In the genomic region with DNA sequence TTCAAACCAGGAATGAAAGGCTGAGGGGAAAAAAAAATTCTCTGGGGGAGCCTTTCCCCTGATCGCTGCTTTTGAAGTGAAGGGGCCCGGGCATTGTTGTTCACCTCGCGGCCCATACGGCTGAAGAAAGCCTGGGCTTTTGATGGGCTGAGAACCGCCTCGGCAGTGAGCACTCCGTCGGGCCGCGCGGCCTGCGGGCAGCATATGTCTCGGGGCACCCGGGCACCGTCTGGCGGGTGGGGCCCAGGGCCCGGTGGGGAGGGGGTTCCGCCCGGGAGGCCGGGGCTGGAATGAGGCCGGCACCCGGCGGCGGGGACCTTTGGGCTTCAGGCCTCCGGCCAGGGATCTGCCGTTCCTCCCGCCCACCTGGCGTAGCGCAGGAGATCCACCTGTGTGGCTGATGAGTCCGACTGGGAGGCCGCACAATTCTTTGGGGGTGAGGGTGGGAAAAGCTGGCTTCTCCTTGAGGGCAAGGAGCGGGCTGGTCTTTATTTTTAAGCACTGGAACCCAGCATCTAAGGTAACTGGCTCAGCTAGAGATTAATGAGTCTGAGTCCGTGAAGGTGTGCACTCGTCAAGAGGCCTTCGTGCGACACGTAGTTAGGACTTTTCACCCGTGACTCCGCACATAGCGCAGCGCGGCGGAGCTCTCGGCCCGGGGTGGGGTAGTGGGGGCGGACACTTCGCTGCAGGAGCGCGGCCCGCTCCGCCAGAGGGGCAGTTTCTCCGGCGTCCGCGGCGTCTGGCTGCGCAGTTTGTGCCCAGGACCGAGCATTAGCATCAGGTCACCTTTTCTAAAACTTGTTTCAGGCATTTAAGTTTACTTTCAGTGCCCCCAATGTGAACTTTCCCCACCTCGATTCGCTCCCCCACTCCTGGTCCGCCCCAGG, we compare ENCODE assay signal across 14 cellular contexts. TPM values are rescaled to one million over a fixed set of nuclear protein-coding genes. Genes with fewer than 3 reads are reported as not detected.
A peak's percentile ranks its signal among the peaks of the same experiment; 100 is the strongest.
DNase-seq lines count a peak whose midpoint lies in the region; ATAC-seq, FAIRE-seq and TF ChIP-seq lines count a peak whose summit lies in the region.
"Had no signal": no experiment of that assay in that cellular context is flagged by ENCODE, and none has a peak within 500 bp of the region (broad histone marks: within the 10 kb centered on the region; RNA-seq: fewer than 3 reads in every experiment).

No MANE protein-coding gene starts in this region.

- peaks cover 32% of the 10 kb centered on the region for H3K4me1 ChIP-seq in Caco-2
- peaks cover 41% of the 10 kb centered on the region for H3K4me1 ChIP-seq in HUES6 (ENCODE audit: control insufficient read depth, insufficient read depth, low read length)
- H3K4me1 ChIP-seq in endothelial cell of umbilical vein (ENCODE audit: control insufficient read depth, extremely low read depth, insufficient read depth, low read length): peaks cover 14% of the 10 kb centered on the region
- H3K4me1 ChIP-seq in mucosa of stomach (ENCODE audit: control insufficient read depth, insufficient read depth, low read length): peaks cover 15% of the 10 kb centered on the region
- no peaks in the 10 kb centered on the region for H3K4me1 ChIP-seq in SJCRH30
- peaks cover 0 to 8% of the 10 kb centered on the region in 2 donors for H3K4me1 ChIP-seq in ascending aorta
- H3K4me1 ChIP-seq: BLaER1 treated with 17β-estradiol and CSF1 and Interleukin-3, amounts not matched to agents 10 nM and 100 nM had no signal

- POLR2A ChIA-PET in Caco-2 (lab: Charles Lee) (interaction anchor here (0.6 to 1.2 kb wide), 7 partner anchors 9 to 335 kb away, joined by 3 to 5 read pairs (median 3); a partner anchor contains a TSS), endothelial cell of umbilical vein (lab: Charles Lee) (no interaction called here)

- dilution Hi-C loops in endothelial cell of umbilical vein (cut with MboI; ENCODE audit: extremely low pct_ligation_motif_present, low sequenced_read_pairs): no loop called here

- BruUV-seq in Caco-2 (replicated peaks; lab: Mats Ljungman, UMichigan): no TSS peak
- BruUV-seq in endothelial cell of umbilical vein (replicated peaks; lab: Mats Ljungman, UMichigan): no TSS peak

- no peak for TF ChIP-seq CTCF in Caco-2 (IDR thresholded peaks at IDR 0.05; ENCODE audit: insufficient read depth in 1 of 2, low read depth in 1 of 2, low read length in 1 of 2, severe bottlenecking in 1 of 2, unreplicated experiment in 1 of 2)
- TF ChIP-seq CTCF in endothelial cell of umbilical vein (IDR thresholded peaks at IDR 0.05; ENCODE audit: extremely low read depth in 1 of 2, insufficient read depth in 1 of 2, low read depth in 1 of 2, low read length in 2 of 2): no peak
- TF ChIP-seq CTCF in ascending aorta (IDR thresholded peaks at IDR 0.05): no peak

- TF ChIP-seq POLR2A in endothelial cell of umbilical vein (IDR thresholded peaks at IDR 0.05; ENCODE audit: low read depth, low read length): no peak

- H3K9me3 Mint-ChIP-seq in Caco-2 (ENCODE audit: unreplicated experiment): no peaks in the 10 kb centered on the region

- FAIRE-seq in endothelial cell of umbilical vein (lab: Jason Lieb, UNC): no peak
- no peak for FAIRE-seq in GM19239 (lab: Jason Lieb, UNC)

- no peaks in the 10 kb centered on the region for H3K9me1 ChIP-seq in endothelial cell of umbilical vein (replicated peaks; ENCODE audit: control insufficient read depth, extremely low read depth, insufficient read depth, low read length)

- CTCF ChIA-PET in Caco-2 (lab: Charles Lee): interaction anchor here (0.6 to 1.3 kb wide), 4 partner anchors 12 to 354 kb away, joined by 3 to 5 read pairs (median 4); no protein-coding TSS in a partner anchor
- CTCF ChIA-PET in endothelial cell of umbilical vein (lab: Charles Lee): interaction anchor here (0.5 to 1.3 kb wide), 5 partner anchors 9 to 1356 kb away, joined by 3 to 9 read pairs (median 3); a partner anchor contains a TSS

- no peak overlapping the region for H2AFZ ChIP-seq in endothelial cell of umbilical vein (ENCODE audit: low read depth, low read length)

- H3K4me1 Mint-ChIP-seq in Caco-2 (ENCODE audit: low read depth, unreplicated experiment): peaks cover 23% of the 10 kb centered on the region
- H3K4me1 Mint-ChIP-seq: activated naive CD4-positive, alpha-beta T cell treated with anti-CD3 and anti-CD28 coated beads, Interleukin-2, amount 10 ng/mL, durations not matched to agents 7 days and 5 days had no signal

- peak overlapping the region; percentile 78 for H3K4me3 Mint-ChIP-seq in Caco-2 (ENCODE audit: unreplicated experiment)
- H3K4me3 Mint-ChIP-seq: activated naive CD4-positive, alpha-beta T cell treated with anti-CD3 and anti-CD28 coated beads, Interleukin-2, amount 10 ng/mL, durations not matched to agents 7 days and 5 days had no signal

- 0 out of 2 replicates have a peak, but pooled peaks cover 2% of the 10 kb centered on the region for H3K36me3 ChIP-seq in Caco-2 (ENCODE audit: control insufficient read depth, insufficient read depth, low read length)
- no peaks in the 10 kb centered on the region for H3K36me3 ChIP-seq in HUES6 (ENCODE audit: control insufficient read depth, insufficient read depth, low read length)
- H3K36me3 ChIP-seq in endothelial cell of umbilical vein (ENCODE audit: control insufficient read depth in 2 of 2, extremely low read depth in 1 of 2, insufficient read depth in 2 of 2, low read length in 2 of 2): no peaks in the 10 kb centered on the region
- no peaks in the 10 kb centered on the region for H3K36me3 ChIP-seq in mucosa of stomach (ENCODE audit: control insufficient read depth, insufficient read depth, low read length)
- H3K36me3 ChIP-seq in SJCRH30: no peaks in the 10 kb centered on the region
- H3K36me3 ChIP-seq in ascending aorta: no peaks in the 10 kb centered on the region
- H3K36me3 ChIP-seq: BLaER1 treated with 17β-estradiol and CSF1 and Interleukin-3, amounts not matched to agents 10 nM and 100 nM had no signal

- ATAC-seq in GM18870 (IDR thresholded peaks at IDR 0.05; ENCODE audit: unreplicated experiment): no peak

- no peaks in the 10 kb centered on the region for H3K79me2 ChIP-seq in endothelial cell of umbilical vein (ENCODE audit: control insufficient read depth, insufficient read depth, low read length)

- H3K36me3 Mint-ChIP-seq in Caco-2 (ENCODE audit: insufficient read depth, unreplicated experiment): peaks cover 59% of the 10 kb centered on the region
- H3K36me3 Mint-ChIP-seq: activated naive CD4-positive, alpha-beta T cell treated with anti-CD3 and anti-CD28 coated beads, Interleukin-2, amount 10 ng/mL, durations not matched to agents 7 days and 5 days had no signal

- H3K27ac ChIP-seq in HUES6 (ENCODE audit: low read depth, low read length) (no peak overlapping the region), endothelial cell of umbilical vein (ENCODE audit: insufficient read depth, low read depth, low read length) (no peak overlapping the region), SJCRH30 (no peak overlapping the region), ascending aorta (no peak overlapping the region)
- H3K27ac ChIP-seq: BLaER1 treated with 17β-estradiol and CSF1 and Interleukin-3, amounts not matched to agents 10 nM and 100 nM; SK-N-MC had no signal

- H3K9ac ChIP-seq in HUES6 (ENCODE audit: low read length) (no peak overlapping the region), endothelial cell of umbilical vein (replicated peaks; ENCODE audit: extremely low read depth, insufficient read depth, low read length) (no peak overlapping the region), mucosa of stomach (ENCODE audit: low read length) (peak overlapping the region; percentile 87)
- H3K9ac ChIP-seq: BLaER1 treated with 17β-estradiol and CSF1 and Interleukin-3, amounts not matched to agents 10 nM and 100 nM had no signal

- intact Hi-C loops in Caco-2 (cut with micrococcal nuclease; ENCODE audit: unreplicated experiment) (loop anchor here (1.0 to 2.0 kb wide), 2 partner anchors 11 to 170 kb away; a partner anchor contains a TSS), endothelial cell of umbilical vein (cut with micrococcal nuclease) (no loop called here), ascending aorta (cut with DNase I) (no loop called here)

- H4K20me1 ChIP-seq in endothelial cell of umbilical vein (replicated peaks; ENCODE audit: control insufficient read depth, extremely low read depth, insufficient read depth, low read length): peaks cover 6% of the 10 kb centered on the region
- H4K20me1 ChIP-seq: BLaER1 treated with 17β-estradiol and CSF1 and Interleukin-3, amounts not matched to agents 10 nM and 100 nM had no signal

- H3K27me3 ChIP-seq in Caco-2 (replicated peaks; ENCODE audit: control insufficient read depth, insufficient read depth, low read length): no peaks in the 10 kb centered on the region
- peaks cover 100% of the 10 kb centered on the region for H3K27me3 ChIP-seq in HUES6 (ENCODE audit: control insufficient read depth, insufficient read depth, low read length)
- H3K27me3 ChIP-seq in endothelial cell of umbilical vein (ENCODE audit: control insufficient read depth in 2 of 2, insufficient read depth in 2 of 2, low read length in 2 of 2): peaks cover 53 to 68% of the 10 kb centered on the region in 2 experiments
- H3K27me3 ChIP-seq in mucosa of stomach (ENCODE audit: control insufficient read depth, insufficient read depth, low read length): peaks cover 35% of the 10 kb centered on the region
- no peaks in the 10 kb centered on the region for H3K27me3 ChIP-seq in SJCRH30
- H3K27me3 ChIP-seq in ascending aorta: peaks cover 36% of the 10 kb centered on the region
- H3K27me3 ChIP-seq: BLaER1 treated with 17β-estradiol and CSF1 and Interleukin-3, amounts not matched to agents 10 nM and 100 nM had no signal

- no peaks in the 10 kb centered on the region for H3K27me3 Mint-ChIP-seq in Caco-2 (ENCODE audit: insufficient read depth, unreplicated experiment)

- peak overlapping the region; percentile 72 for H3K4me3 ChIP-seq in Caco-2 (ENCODE audit: low read depth, low read length)
- H3K4me3 ChIP-seq in HUES6 (ENCODE audit: low read depth, low read length): peak overlapping the region; percentile 46
- no peak overlapping the region for H3K4me3 ChIP-seq in endothelial cell of umbilical vein (replicated peaks in 1 of 3; ENCODE audit: insufficient read depth in 1 of 3, low read depth in 1 of 3, low read length in 3 of 3)
- peak overlapping the region; percentile 71 for H3K4me3 ChIP-seq in mucosa of stomach (ENCODE audit: low read length)
- H3K4me3 ChIP-seq in SJCRH30: no peak overlapping the region
- no peak overlapping the region for H3K4me3 ChIP-seq in ascending aorta
- H3K4me3 ChIP-seq: SK-N-MC had no signal

- peak overlapping the region; percentile 97 for H3K27ac Mint-ChIP-seq in Caco-2 (ENCODE audit: unreplicated experiment)
- H3K27ac Mint-ChIP-seq: activated naive CD4-positive, alpha-beta T cell treated with anti-CD3 and anti-CD28 coated beads, Interleukin-2, amount 10 ng/mL, durations not matched to agents 7 days and 5 days had no signal

- H3K9me3 ChIP-seq in Caco-2: no peaks in the 10 kb centered on the region
- H3K9me3 ChIP-seq in HUES6 (ENCODE audit: control insufficient read depth, insufficient read depth, low read depth, low read length): no peaks in the 10 kb centered on the region
- no peaks in the 10 kb centered on the region for H3K9me3 ChIP-seq in endothelial cell of umbilical vein (replicated peaks; ENCODE audit: control insufficient read depth, insufficient read depth, low read length)
- no peaks in the 10 kb centered on the region for H3K9me3 ChIP-seq in mucosa of stomach (ENCODE audit: control insufficient read depth, low read length)
- H3K9me3 ChIP-seq in SJCRH30 (replicated peaks): no peaks in the 10 kb centered on the region
- no peaks in the 10 kb centered on the region for H3K9me3 ChIP-seq in ascending aorta

- H3K4me2 ChIP-seq in endothelial cell of umbilical vein (ENCODE audit: insufficient read depth, low read length): no peak overlapping the region
- H3K4me2 ChIP-seq: BLaER1 treated with 17β-estradiol and CSF1 and Interleukin-3, amounts not matched to agents 10 nM and 100 nM had no signal

- DNase-seq in Caco-2 (peak; percentile 82 to 84), endothelial cell of umbilical vein (ENCODE audit: low read depth, low spot score) (no peak), SJCRH30 (no peak), GM19239 (ENCODE audit: insufficient read length, low spot score) (no peak), ascending aorta (ENCODE audit: low spot score in 2 of 2) (no peak)
- DNase-seq: activated CD4-positive, alpha-beta T cell treated with anti-CD3 and anti-CD28 coated beads, Interleukin-2, amount 50 U/mL, for 4 hours; activated naive CD4-positive, alpha-beta T cell treated with anti-CD3 and anti-CD28 coated beads, Interleukin-2, amount 10 ng/mL, durations not matched to agents 7 days and 5 days; effector CD8-positive, alpha-beta T cell had no signal

RNA-seq across cellular contexts. Expression of a gene that starts 10.6 kb away (rescaled TPM):
- total RNA-seq in Caco-2 (2022) (271 and 291 TPM in 2 replicates), endothelial cell of umbilical vein (not detected in 2 replicates), ascending aorta (not detected)
- 0.06 TPM in 1 of 2 replicates, not detected in the other for polyA plus RNA-seq in endothelial cell of umbilical vein
- 0.03 TPM in 2 replicates for polyA plus RNA-seq in endothelial cell of umbilical vein (2011; cell fraction: cytosol; rRNA removed)
- polyA plus RNA-seq in endothelial cell of umbilical vein (2011; cell fraction: nucleus; rRNA removed): 0.04 TPM in 1 of 2 replicates, not detected in the other
- polyA plus RNA-seq in endothelial cell of umbilical vein (2012): 0.25 and 0.62 TPM in 2 replicates
- polyA minus RNA-seq in endothelial cell of umbilical vein: not detected in 2 replicates
- polyA minus RNA-seq in endothelial cell of umbilical vein (2011; cell fraction: cytosol; rRNA and poly(A)+ RNA removed): 4.9 TPM
- polyA minus RNA-seq in endothelial cell of umbilical vein (2011; cell fraction: nucleus; rRNA and poly(A)+ RNA removed): not detected in 2 replicates
- 1.5 and 2.5 TPM in 2 replicates for total RNA-seq in SJCRH30 (2014; rRNA removed; shearing (Covaris generic))

RNA-seq across cellular contexts. Expression of a gene that starts 11.0 kb away (rescaled TPM):
- total RNA-seq in Caco-2 (2022) (19.4 and 25.1 TPM in 2 replicates), endothelial cell of umbilical vein (0.75 TPM in 1 of 2 replicates, not detected in the other), ascending aorta (not detected)
- polyA plus RNA-seq in endothelial cell of umbilical vein: not detected in 2 replicates
- not detected in 2 replicates for polyA plus RNA-seq in endothelial cell of umbilical vein (2011; cell fraction: cytosol; rRNA removed)
- polyA plus RNA-seq in endothelial cell of umbilical vein (2011; cell fraction: nucleus; rRNA removed): 0.06 and 0.37 TPM in 2 replicates
- polyA plus RNA-seq in endothelial cell of umbilical vein (2012): 0.07 TPM in 1 of 2 replicates, not detected in the other
- not detected in 2 replicates for polyA minus RNA-seq in endothelial cell of umbilical vein
- polyA minus RNA-seq in endothelial cell of umbilical vein (2011; cell fraction: cytosol; rRNA and poly(A)+ RNA removed): not detected
- 0.19 and 0.29 TPM in 2 replicates for polyA minus RNA-seq in endothelial cell of umbilical vein (2011; cell fraction: nucleus; rRNA and poly(A)+ RNA removed)
- 0.06 and 0.08 TPM in 2 replicates for total RNA-seq in SJCRH30 (2014; rRNA removed; shearing (Covaris generic))
- total RNA-seq: posterior vena cava had no signal

Comparison
In these comparisons a context has a peak if more than half of its experiments do, and no peak if none do; other contexts are left out.
1. DNase-seq: peak in Caco-2 (2 of 2); none in endothelial cell of umbilical vein (single experiment), SJCRH30 (0 of 2), GM19239 (single experiment) and ascending aorta (0 of 2).
2. H3K4me3 ChIP-seq: peak in Caco-2 (single experiment), HUES6 (single experiment) and mucosa of stomach (single experiment); none in endothelial cell of umbilical vein (0 of 3), SJCRH30 (single experiment) and ascending aorta (0 of 2).
3. RNA of a gene that starts 10.6 kb away (total RNA-seq): 271 to 291 TPM in Caco-2; 1.5 to 2.5 TPM in SJCRH30, not detected in endothelial cell of umbilical vein and not detected in ascending aorta (single experiment); every median in the first group is over 10 times any median in the second.
4. RNA of a gene that starts 11.0 kb away (total RNA-seq): 19.4 to 25.1 TPM in Caco-2; 0.75 TPM in endothelial cell of umbilical vein, 0.06 to 0.08 TPM in SJCRH30 and not detected in ascending aorta (single experiment); every median in the first group is over 10 times any median in the second.